ENCODE assay signal across 31 cellular contexts in the genomic region with DNA sequence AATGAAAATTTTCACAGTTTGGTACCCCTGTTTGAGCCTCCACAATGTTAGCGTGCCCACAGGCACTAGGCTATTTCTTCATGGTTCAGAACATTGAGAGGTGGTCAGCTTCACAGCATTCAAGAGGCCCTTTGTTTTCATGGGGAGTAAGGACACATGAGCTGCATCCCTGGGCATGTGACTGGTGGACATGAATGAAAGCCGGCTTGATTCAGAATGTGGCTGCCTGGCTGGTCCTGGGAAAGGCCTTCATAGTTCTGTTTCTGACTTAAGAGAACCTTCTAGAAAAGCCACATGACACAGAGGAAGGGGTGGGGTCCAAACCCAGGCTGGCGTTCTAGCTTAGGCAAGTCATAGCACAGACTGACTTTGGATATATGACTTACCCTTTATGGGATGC.
"Had no signal": no experiment of that assay in that cellular context is flagged by ENCODE, and none has a peak within 500 bp of the region (broad histone marks: within the 10 kb centered on the region; RNA-seq: fewer than 3 reads in every experiment).

No MANE protein-coding gene starts in this region.

- H3K4me3 ChIP-seq: ascending aorta, breast epithelium, cardiac muscle cell, coronary artery, dorsolateral prefrontal cortex, esophagus muscularis mucosa, gastroesophageal sphincter, heart left ventricle had no signal

- H3K27me3 Mint-ChIP-seq: activated CD4-positive, alpha-beta memory T cell treated with anti-CD3 and anti-CD28 coated beads, Interleukin-2, amount 10 ng/mL, durations not matched to agents 7 days and 5 days; activated CD4-positive, alpha-beta T cell treated with anti-CD3 and anti-CD28 coated beads, Interleukin-2, amount 10 ng/mL, durations not matched to agents 7 days and 5 days; activated naive CD4-positive, alpha-beta T cell treated with anti-CD3 and anti-CD28 coated beads, Interleukin-2, amount 10 ng/mL, durations not matched to agents 7 days and 5 days; activated naive CD8-positive, alpha-beta T cell treated with anti-CD3 and anti-CD28 coated beads, Interleukin-2, amount 10 ng/mL, durations not matched to agents 7 days and 5 days; activated T-cell treated with anti-CD3 and anti-CD28 coated beads, Interleukin-2, amount 50 U/mL, for 24 hours; central memory CD8-positive, alpha-beta T cell; dendritic cell treated with granulocyte-macrophage colony-stimulating factor and Interleukin-4, amounts not matched to agents 40 ng/mL and 50 ng/mL, for 4 days had no signal

- DNase-seq: activated CD4-positive, alpha-beta memory T cell treated with anti-CD3 and anti-CD28 coated beads, Interleukin-2, amount 10 ng/mL, durations not matched to agents 7 days and 5 days; activated CD4-positive, alpha-beta T cell treated with anti-CD3 and anti-CD28 coated beads for 1 hour; activated CD4-positive, alpha-beta T cell treated with anti-CD3 and anti-CD28 coated beads for 4 hours; activated CD4-positive, alpha-beta T cell treated with anti-CD3 and anti-CD28 coated beads, Interleukin-2, amount 10 ng/mL, durations not matched to agents 7 days and 5 days; activated CD4-positive, alpha-beta T cell treated with anti-CD3 and anti-CD28 coated beads, Interleukin-2, amount 50 U/mL, for 4 hours; activated CD8-positive, alpha-beta memory T cell treated with anti-CD3 and anti-CD28 coated beads, Interleukin-2, amount 50 U/mL, for 48 hours; activated gamma-delta T cell; activated naive CD4-positive, alpha-beta T cell; activated naive CD4-positive, alpha-beta T cell treated with anti-CD3 and anti-CD28 coated beads, Interleukin-2, amount 10 ng/mL, durations not matched to agents 7 days and 5 days; activated naive CD8-positive, alpha-beta T cell treated with anti-CD3 and anti-CD28 coated beads, Interleukin-2, amount 10 ng/mL, durations not matched to agents 7 days and 5 days; activated T-cell treated with anti-CD3 and anti-CD28 coated beads for 4 hours; activated T-cell treated with anti-CD3 and anti-CD28 coated beads, Interleukin-2, amount 50 U/mL, for 24 hours; activated T-cell treated with anti-CD3 and anti-CD28 coated beads, Interleukin-2, amount 50 U/mL, for 72 hours; dorsolateral prefrontal cortex; effector memory CD4-positive, alpha-beta T cell; endodermal cell; erythroblast; foreskin keratinocyte; heart left ventricle; T-helper 2 cell had no signal

- H3K4me1 Mint-ChIP-seq: activated CD4-positive, alpha-beta memory T cell treated with anti-CD3 and anti-CD28 coated beads, Interleukin-2, amount 10 ng/mL, durations not matched to agents 7 days and 5 days; activated CD4-positive, alpha-beta T cell treated with anti-CD3 and anti-CD28 coated beads, Interleukin-2, amount 10 ng/mL, durations not matched to agents 7 days and 5 days; activated naive CD4-positive, alpha-beta T cell treated with anti-CD3 and anti-CD28 coated beads, Interleukin-2, amount 10 ng/mL, durations not matched to agents 7 days and 5 days; activated naive CD8-positive, alpha-beta T cell treated with anti-CD3 and anti-CD28 coated beads, Interleukin-2, amount 10 ng/mL, durations not matched to agents 7 days and 5 days; central memory CD8-positive, alpha-beta T cell; endodermal cell; WTC11 had no signal

- H3K27ac ChIP-seq: ascending aorta, breast epithelium, cardiac muscle cell, coronary artery, dorsolateral prefrontal cortex, esophagus muscularis mucosa, foreskin keratinocyte, gastroesophageal sphincter, heart left ventricle had no signal

- H3K27me3 ChIP-seq: ascending aorta, breast epithelium, cardiac muscle cell, esophagus muscularis mucosa, foreskin keratinocyte, gastroesophageal sphincter had no signal

- H3K27ac Mint-ChIP-seq: activated CD4-positive, alpha-beta memory T cell treated with anti-CD3 and anti-CD28 coated beads, Interleukin-2, amount 10 ng/mL, durations not matched to agents 7 days and 5 days; activated CD4-positive, alpha-beta T cell treated with anti-CD3 and anti-CD28 coated beads, Interleukin-2, amount 10 ng/mL, durations not matched to agents 7 days and 5 days; activated naive CD4-positive, alpha-beta T cell treated with anti-CD3 and anti-CD28 coated beads, Interleukin-2, amount 10 ng/mL, durations not matched to agents 7 days and 5 days; activated naive CD4-positive, alpha-beta T cell treated with anti-CD3 and anti-CD28 coated beads, Interleukin-2, amount 50 U/mL, for 72 hours; activated naive CD8-positive, alpha-beta T cell treated with anti-CD3 and anti-CD28 coated beads, Interleukin-2, amount 10 ng/mL, durations not matched to agents 7 days and 5 days; activated T-cell treated with anti-CD3 and anti-CD28 coated beads, Interleukin-2, amount 50 U/mL, for 24 hours; activated T-cell treated with anti-CD3 and anti-CD28 coated beads, Interleukin-2, amount 50 U/mL, for 72 hours; dendritic cell treated with granulocyte-macrophage colony-stimulating factor and Interleukin-4, amounts not matched to agents 40 ng/mL and 50 ng/mL, for 4 days; endodermal cell; WTC11 had no signal

- H3K9me3 Mint-ChIP-seq: activated CD4-positive, alpha-beta memory T cell treated with anti-CD3 and anti-CD28 coated beads, Interleukin-2, amount 10 ng/mL, durations not matched to agents 7 days and 5 days; activated CD4-positive, alpha-beta T cell treated with anti-CD3 and anti-CD28 coated beads, Interleukin-2, amount 10 ng/mL, durations not matched to agents 7 days and 5 days; activated naive CD4-positive, alpha-beta T cell treated with anti-CD3 and anti-CD28 coated beads, Interleukin-2, amount 10 ng/mL, durations not matched to agents 7 days and 5 days; activated naive CD4-positive, alpha-beta T cell treated with anti-CD3 and anti-CD28 coated beads, Interleukin-2, amount 50 U/mL, for 72 hours; activated naive CD8-positive, alpha-beta T cell treated with anti-CD3 and anti-CD28 coated beads, Interleukin-2, amount 10 ng/mL, durations not matched to agents 7 days and 5 days; activated T-cell treated with anti-CD3 and anti-CD28 coated beads, Interleukin-2, amount 50 U/mL, for 24 hours; activated T-cell treated with anti-CD3 and anti-CD28 coated beads, Interleukin-2, amount 50 U/mL, for 72 hours; central memory CD8-positive, alpha-beta T cell; dendritic cell treated with granulocyte-macrophage colony-stimulating factor and Interleukin-4, amounts not matched to agents 40 ng/mL and 50 ng/mL, for 4 days; endodermal cell had no signal

- H3K4me3 Mint-ChIP-seq: activated CD4-positive, alpha-beta memory T cell treated with anti-CD3 and anti-CD28 coated beads, Interleukin-2, amount 10 ng/mL, durations not matched to agents 7 days and 5 days; activated CD4-positive, alpha-beta T cell treated with anti-CD3 and anti-CD28 coated beads, Interleukin-2, amount 10 ng/mL, durations not matched to agents 7 days and 5 days; activated naive CD4-positive, alpha-beta T cell treated with anti-CD3 and anti-CD28 coated beads, Interleukin-2, amount 10 ng/mL, durations not matched to agents 7 days and 5 days; activated naive CD8-positive, alpha-beta T cell treated with anti-CD3 and anti-CD28 coated beads, Interleukin-2, amount 10 ng/mL, durations not matched to agents 7 days and 5 days; activated T-cell treated with anti-CD3 and anti-CD28 coated beads, Interleukin-2, amount 50 U/mL, for 24 hours; activated T-cell treated with anti-CD3 and anti-CD28 coated beads, Interleukin-2, amount 50 U/mL, for 72 hours; brain; central memory CD8-positive, alpha-beta T cell; dendritic cell treated with granulocyte-macrophage colony-stimulating factor and Interleukin-4, amounts not matched to agents 40 ng/mL and 50 ng/mL, for 4 days; endodermal cell; WTC11 had no signal

- H3K4me1 ChIP-seq: ascending aorta, breast epithelium, foreskin keratinocyte, gastroesophageal sphincter, heart left ventricle had no signal

- H3K9me3 ChIP-seq: ascending aorta, breast epithelium, esophagus muscularis mucosa, gastroesophageal sphincter, heart left ventricle had no signal

- H3K36me3 ChIP-seq: ascending aorta, breast epithelium, cardiac muscle cell, esophagus muscularis mucosa, gastroesophageal sphincter, heart left ventricle had no signal

- H3K36me3 Mint-ChIP-seq: activated naive CD4-positive, alpha-beta T cell treated with anti-CD3 and anti-CD28 coated beads, Interleukin-2, amount 10 ng/mL, durations not matched to agents 7 days and 5 days; activated naive CD4-positive, alpha-beta T cell treated with anti-CD3 and anti-CD28 coated beads, Interleukin-2, amount 50 U/mL, for 72 hours; activated naive CD8-positive, alpha-beta T cell treated with anti-CD3 and anti-CD28 coated beads, Interleukin-2, amount 10 ng/mL, durations not matched to agents 7 days and 5 days; brain had no signal
